8 cellular contexts compared by ENCODE assay signal in the genomic region with DNA sequence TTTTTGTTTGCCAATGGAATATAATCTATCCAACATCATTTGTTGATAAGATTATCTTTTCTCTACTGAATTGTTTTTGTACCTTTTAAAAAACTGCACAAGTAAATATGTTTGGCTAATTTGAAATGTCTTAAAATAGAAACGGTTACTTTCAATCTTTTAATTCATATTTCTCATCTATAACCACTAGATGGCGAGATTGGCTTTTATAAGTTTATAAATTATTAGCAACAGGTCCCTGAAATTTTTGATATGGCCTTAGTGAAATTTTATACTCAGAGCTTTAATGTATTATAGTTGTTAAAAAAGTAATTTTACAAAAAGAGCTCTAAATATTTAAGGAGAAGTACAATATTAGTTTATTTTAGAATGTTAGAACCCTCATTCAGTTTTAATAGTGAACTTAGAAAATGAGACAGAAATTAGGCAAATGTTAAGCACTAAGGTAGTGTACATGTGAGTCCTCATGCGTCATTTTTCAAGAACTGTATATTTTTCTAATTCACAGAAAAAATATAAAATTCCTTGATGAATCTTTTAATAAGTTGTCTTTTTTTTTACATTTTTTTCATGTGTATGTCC.
A peak's percentile ranks its signal among the peaks of the same experiment; 100 is the strongest.
DNase-seq lines count a peak whose midpoint lies in the region; ATAC-seq and TF ChIP-seq lines count a peak whose summit lies in the region.

No MANE protein-coding gene starts in this region.

- intact Hi-C loops in lower lobe of right lung (cut with DNase I) = loop anchor here (5.0 kb wide), 2 partner anchors 1177 to 1412 kb away; no protein-coding TSS in a partner anchor
- intact Hi-C loops in aorta (cut with DNase I) = loop anchor here (5.0 to 10.0 kb wide), 2 partner anchors 1175 to 1412 kb away; no protein-coding TSS in a partner anchor

- H3K9me3 ChIP-seq in lower lobe of right lung (no peaks in the 10 kb centered on the region), aorta (ENCODE audit: control insufficient read depth, low read length) (no peaks in the 10 kb centered on the region)

- H3K27ac ChIP-seq in lower lobe of right lung = no peak overlapping the region
- no peak overlapping the region for H3K27ac ChIP-seq in aorta (ENCODE audit: low read depth in 1 of 2, low read length in 2 of 2)

- H3K4me1 ChIP-seq in lower lobe of right lung (no peaks in the 10 kb centered on the region), aorta (ENCODE audit: control insufficient read depth in 1 of 2, insufficient read depth in 2 of 2, low read length in 2 of 2) (no peaks in the 10 kb centered on the region)

- WGBS in aorta, 2 donors = 29 to 32% methylated on average over 3 of the region's 3 CpGs

- H3K27me3 ChIP-seq in lower lobe of right lung (ENCODE audit: low read depth) (no peaks in the 10 kb centered on the region), aorta (ENCODE audit: control insufficient read depth in 1 of 2, insufficient read depth in 2 of 2, low read length in 1 of 2) (no peaks in the 10 kb centered on the region)

- ATAC-seq in GM18517 (IDR thresholded peaks at IDR 0.05; ENCODE audit: unreplicated experiment) (peak; percentile 52), lower lobe of right lung (no peak), HG02973 (IDR thresholded peaks at IDR 0.05; ENCODE audit: unreplicated experiment) (no peak), aorta (ENCODE audit: low FRiP score) (no peak), GM21360 (IDR thresholded peaks at IDR 0.05; ENCODE audit: unreplicated experiment) (no peak)

- TF ChIP-seq CTCF in lower lobe of right lung (IDR thresholded peaks at IDR 0.05) = peak; percentile 46

- H3K4me3 ChIP-seq in lower lobe of right lung = no peak overlapping the region
- H3K4me3 ChIP-seq in aorta (ENCODE audit: low read length in 2 of 2) = no peak overlapping the region

- DNase-seq in NCI-H2107 (lab: John Stamatoyannopoulos, UW) (peak; percentile 47), astrocyte of the hippocampus (ENCODE audit: low read depth, low spot score) (peak; percentile 30), lower lobe of right lung (no peak), aorta (no peak)
- no peak for DNase-seq in activated naive CD4-positive, alpha-beta T cell treated with Interleukin-2 at 50 U/mL for 16 hours

- H3K36me3 ChIP-seq in lower lobe of right lung (no peaks in the 10 kb centered on the region), aorta (ENCODE audit: control insufficient read depth in 1 of 2, insufficient read depth in 2 of 2, low read length in 1 of 2) (no peaks in the 10 kb centered on the region)

Comparison
In these comparisons a context has a peak if more than half of its experiments do, and no peak if none do; other contexts are left out.
1. DNase-seq: peak in NCI-H2107 (single experiment) and astrocyte of the hippocampus (single experiment); none in lower lobe of right lung (single experiment), activated naive CD4-positive, alpha-beta T cell treated with Interleukin-2 at 50 U/mL for 16 hours (single experiment) and aorta (0 of 2).